24 cellular contexts compared by ENCODE assay signal in genomic region chr12:48080821-48081220, GRCh38.
"Had no signal": no experiment of that assay in that cellular context is flagged by ENCODE, and none has a peak within 500 bp of the region (broad histone marks: within the 10 kb centered on the region; RNA-seq: fewer than 3 reads in every experiment).

No MANE protein-coding gene starts in this region.

- H3K27ac ChIP-seq: colonic mucosa, coronary artery, dorsolateral prefrontal cortex, epithelial cell of prostate, esophagus muscularis mucosa, esophagus squamous epithelium, foreskin keratinocyte, gastrocnemius medialis, gastroesophageal sphincter, heart left ventricle, heart right ventricle, hepatocyte had no signal

- H3K9me3 ChIP-seq: colonic mucosa, esophagus muscularis mucosa, esophagus squamous epithelium, gastrocnemius medialis, gastroesophageal sphincter had no signal

- H3K9me3 Mint-ChIP-seq: dendritic cell treated with granulocyte-macrophage colony-stimulating factor and Interleukin-4, amounts not matched to agents 40 ng/mL and 50 ng/mL, for 4 days; effector memory CD8-positive, alpha-beta T cell had no signal

- H3K27me3 Mint-ChIP-seq: dendritic cell treated with granulocyte-macrophage colony-stimulating factor and Interleukin-4, amounts not matched to agents 40 ng/mL and 50 ng/mL, for 4 days; effector memory CD8-positive, alpha-beta T cell had no signal

- H2AFZ ChIP-seq: hepatocyte had no signal

- H3K4me1 ChIP-seq: colonic mucosa, esophagus muscularis mucosa, esophagus squamous epithelium, foreskin keratinocyte, gastrocnemius medialis, gastroesophageal sphincter had no signal

- H3K4me1 Mint-ChIP-seq: endodermal cell had no signal

- H3K27me3 ChIP-seq: colonic mucosa, dorsolateral prefrontal cortex, esophagus muscularis mucosa, esophagus squamous epithelium, foreskin keratinocyte, gastrocnemius medialis, gastroesophageal sphincter, heart left ventricle, heart right ventricle, hepatocyte had no signal

- H3K27ac Mint-ChIP-seq: dendritic cell treated with granulocyte-macrophage colony-stimulating factor and Interleukin-4, amounts not matched to agents 40 ng/mL and 50 ng/mL, for 4 days; effector memory CD8-positive, alpha-beta T cell; endodermal cell had no signal

- ATAC-seq: effector memory CD8-positive, alpha-beta T cell; esophagus mucosa; foreskin keratinocyte; gastrocnemius medialis; gastroesophageal sphincter; heart left ventricle; heart right ventricle had no signal

- H3K4me2 ChIP-seq: hepatocyte had no signal

- DNase-seq: colonic mucosa; cortex of kidney; dermis blood vessel endothelial cell; dorsolateral prefrontal cortex; effector CD4-positive, alpha-beta T cell; effector CD8-positive, alpha-beta T cell; effector memory CD8-positive, alpha-beta T cell; endodermal cell; erythroblast; esophagus squamous epithelium; foreskin keratinocyte; foreskin melanocyte; gastrocnemius medialis; glutamatergic neuron; head of caudate nucleus; heart left ventricle; heart right ventricle had no signal

- H3K4me3 Mint-ChIP-seq: dendritic cell treated with granulocyte-macrophage colony-stimulating factor and Interleukin-4, amounts not matched to agents 40 ng/mL and 50 ng/mL, for 4 days; effector memory CD8-positive, alpha-beta T cell; endodermal cell had no signal

- H3K36me3 ChIP-seq: colonic mucosa had no signal

- H3K4me3 ChIP-seq: colonic mucosa, coronary artery, dorsolateral prefrontal cortex, esophagus muscularis mucosa, esophagus squamous epithelium, gastrocnemius medialis, gastroesophageal sphincter, heart left ventricle, heart right ventricle, hepatocyte had no signal
